25 cellular contexts compared by ENCODE assay signal in genomic region chr11:74842967-74843366, GRCh38.
DNase-seq lines count a peak whose midpoint lies in the region; TF ChIP-seq lines count a peak whose summit lies in the region.
"Had no signal": no experiment of that assay in that cellular context is flagged by ENCODE, and none has a peak within 500 bp of the region (broad histone marks: within the 10 kb centered on the region; RNA-seq: fewer than 3 reads in every experiment).

No MANE protein-coding gene starts in this region.

- no peak overlapping the region for H3K27ac ChIP-seq in endodermal cell (ENCODE audit: low read depth, low read length)
- no peak overlapping the region for H3K27ac ChIP-seq in GM23248
- H3K27ac ChIP-seq: C4-2B, KMS-11, SK-N-MC, uterus, VCaP had no signal

- H3K9ac ChIP-seq in endodermal cell (ENCODE audit: extremely low read depth, low read length, poor library complexity, severe bottlenecking) (no peak overlapping the region), GM23248 (no peak overlapping the region)
- H3K9ac ChIP-seq: KMS-11 had no signal

- H3K4me2 ChIP-seq in GM23248 (ENCODE audit: unreplicated experiment): no peak overlapping the region
- H3K4me2 ChIP-seq: KMS-11 had no signal

- 95 to 96% methylated on average over 9 to 13 of the region's 13 CpGs for WGBS in endodermal cell (ENCODE audit: insufficient coverage in 1 of 2, insufficient read length in 1 of 2), 2 experiments
- 97% methylated on average over 10 to 13 of the region's 13 CpGs for WGBS in GM23248 (ENCODE audit: low coverage in 1 of 2, low lambda C conversion rate in 2 of 2, missing lambda C conversion rate in 2 of 2), 2 experiments

- H3K4me1 ChIP-seq in endodermal cell (ENCODE audit: control insufficient read depth, insufficient read depth, low read length) (no peaks in the 10 kb centered on the region), GM23248 (ENCODE audit: insufficient read depth) (0 out of 2 replicates have a peak, but pooled peaks cover 4% of the 10 kb centered on the region)
- H3K4me1 ChIP-seq: uterus had no signal

- H3K4me3 ChIP-seq in endodermal cell (ENCODE audit: low read length) (no peak overlapping the region), GM23248 (no peak overlapping the region)
- H3K4me3 ChIP-seq: SK-N-MC, uterus had no signal

- H3K36me3 ChIP-seq in endodermal cell (ENCODE audit: control insufficient read depth, insufficient read depth, low read length): peaks cover 75% of the 10 kb centered on the region
- no peaks in the 10 kb centered on the region; the same call in 1 of the 2 replicates for H3K36me3 ChIP-seq in GM23248 (ENCODE audit: low read depth)
- H3K36me3 ChIP-seq: uterus had no signal

- no peaks in the 10 kb centered on the region for H3F3A ChIP-seq in GM23248 (ENCODE audit: insufficient read depth)

- H3K27ac Mint-ChIP-seq in endodermal cell: no peak overlapping the region
- H3K27ac Mint-ChIP-seq: stimulated activated memory B cell treated with anti-CD40 and anti-IgM and Interleukin-4, amounts not matched to agents 10 μg/mL and 1 μg/mL and 100 μg/mL, for 72 hours; T-helper 2 cell treated with Interferon-gamma antibody and Interleukin-4, amounts not matched to agents 5 μg/mL and 100 μg/mL, for 36 hours had no signal

- H3K36me3 Mint-ChIP-seq in endodermal cell (ENCODE audit: low read depth): peaks cover 33% of the 10 kb centered on the region

- no peaks in the 10 kb centered on the region for H3K27me3 ChIP-seq in endodermal cell (ENCODE audit: control insufficient read depth, insufficient read depth, low read length, poor library complexity, severe bottlenecking)
- no peaks in the 10 kb centered on the region for H3K27me3 ChIP-seq in GM23248 (replicated peaks; ENCODE audit: insufficient read depth)
- H3K27me3 ChIP-seq: uterus had no signal

- no peak overlapping the region for H2AFZ ChIP-seq in GM23248

- no peaks in the 10 kb centered on the region for H4K20me1 ChIP-seq in GM23248 (ENCODE audit: insufficient read depth)

- DNase-seq in endodermal cell (peak; percentile 66), posterior vena cava (ENCODE audit: low spot score) (peak; percentile 78), NCI-H1105 (lab: John Stamatoyannopoulos, UW) (no peak), AG08395 (ENCODE audit: low spot score) (no peak), GM23248 (no peak)
- DNase-seq: activated CD4-positive, alpha-beta T cell treated with anti-CD3 and anti-CD28 coated beads, Interleukin-2, amount 50 U/mL, for 1 hour; activated naive CD4-positive, alpha-beta T cell treated with anti-CD3 and anti-CD28 coated beads, Interleukin-2, amount 50 U/mL, for 16 hours; Calu3; caudate nucleus; kidney glomerular epithelial cell; MV-4-11; NCI-H2171 treated with DMSO at 0.1 percent for 48 hours; NCI-H526; small intestine; stimulated activated CD4-positive, alpha-beta T cell treated with anti-CD3 and anti-CD28 coated beads, Interleukin-2, amount 100 ng/mL, for 24 hours; uterus had no signal

- no peaks in the 10 kb centered on the region for H3K27me3 Mint-ChIP-seq in endodermal cell (ENCODE audit: insufficient read depth)
- H3K27me3 Mint-ChIP-seq: memory B cell; stimulated activated memory B cell treated with anti-CD40 and anti-IgM and Interleukin-4, amounts not matched to agents 10 μg/mL and 1 μg/mL and 100 μg/mL, for 72 hours had no signal

- in situ Hi-C loops in GM23248 (cut with MboI): no loop called here

- no peaks in the 10 kb centered on the region for H3K9me3 ChIP-seq in endodermal cell (ENCODE audit: control insufficient read depth, low read length)
- no peaks in the 10 kb centered on the region for H3K9me3 ChIP-seq in GM23248 (ENCODE audit: low read depth)
- H3K9me3 ChIP-seq: uterus had no signal

- 0 out of 3 replicates have a peak, but pooled peaks have one; percentile 16 for TF ChIP-seq CTCF in GM12872 (IDR thresholded peaks at IDR 0.05; ENCODE audit: insufficient read depth, low read depth, low read length)
- TF ChIP-seq CTCF in LNCAP (IDR thresholded peaks at IDR 0.05): 0 out of 2 replicates have a peak, but pooled peaks have one; percentile 9
- peak; percentile 63 for TF ChIP-seq CTCF in endodermal cell (conservative IDR thresholded peaks at IDR 0.05)

- H3K4me3 Mint-ChIP-seq in endodermal cell: no peak overlapping the region
- H3K4me3 Mint-ChIP-seq: memory B cell; stimulated activated memory B cell treated with anti-CD40 and anti-IgM and Interleukin-4, amounts not matched to agents 10 μg/mL and 1 μg/mL and 100 μg/mL, for 72 hours; T-helper 2 cell treated with Interferon-gamma antibody and Interleukin-4, amounts not matched to agents 5 μg/mL and 100 μg/mL, for 36 hours had no signal

- H3K79me2 ChIP-seq in GM23248 (ENCODE audit: insufficient read depth): no peaks in the 10 kb centered on the region

- no peaks in the 10 kb centered on the region for H3K9me2 ChIP-seq in GM23248 (ENCODE audit: insufficient read depth)

- peaks cover 13% of the 10 kb centered on the region for H3K4me1 Mint-ChIP-seq in endodermal cell

- intact Hi-C loops in posterior vena cava (cut with DNase I): no loop called here

- no peaks in the 10 kb centered on the region for H3K9me3 Mint-ChIP-seq in endodermal cell
- H3K9me3 Mint-ChIP-seq: memory B cell; stimulated activated memory B cell treated with anti-CD40 and anti-IgM and Interleukin-4, amounts not matched to agents 10 μg/mL and 1 μg/mL and 100 μg/mL, for 72 hours; T-helper 2 cell treated with Interferon-gamma antibody and Interleukin-4, amounts not matched to agents 5 μg/mL and 100 μg/mL, for 36 hours had no signal

Comparison
In these comparisons a context has a peak if more than half of its experiments do, and no peak if none do; other contexts are left out.
1. CTCF ChIP-seq: peak in every context shown above with its lines; median percentile 63 in endodermal cell; 16 in GM12872; 9 in LNCAP.
2. DNase-seq: peak in endodermal cell (single experiment) and posterior vena cava (single experiment); none in NCI-H1105 (single experiment), AG08395 (single experiment) and GM23248 (single experiment).